14 cellular contexts compared by ENCODE assay signal in the genomic region with DNA sequence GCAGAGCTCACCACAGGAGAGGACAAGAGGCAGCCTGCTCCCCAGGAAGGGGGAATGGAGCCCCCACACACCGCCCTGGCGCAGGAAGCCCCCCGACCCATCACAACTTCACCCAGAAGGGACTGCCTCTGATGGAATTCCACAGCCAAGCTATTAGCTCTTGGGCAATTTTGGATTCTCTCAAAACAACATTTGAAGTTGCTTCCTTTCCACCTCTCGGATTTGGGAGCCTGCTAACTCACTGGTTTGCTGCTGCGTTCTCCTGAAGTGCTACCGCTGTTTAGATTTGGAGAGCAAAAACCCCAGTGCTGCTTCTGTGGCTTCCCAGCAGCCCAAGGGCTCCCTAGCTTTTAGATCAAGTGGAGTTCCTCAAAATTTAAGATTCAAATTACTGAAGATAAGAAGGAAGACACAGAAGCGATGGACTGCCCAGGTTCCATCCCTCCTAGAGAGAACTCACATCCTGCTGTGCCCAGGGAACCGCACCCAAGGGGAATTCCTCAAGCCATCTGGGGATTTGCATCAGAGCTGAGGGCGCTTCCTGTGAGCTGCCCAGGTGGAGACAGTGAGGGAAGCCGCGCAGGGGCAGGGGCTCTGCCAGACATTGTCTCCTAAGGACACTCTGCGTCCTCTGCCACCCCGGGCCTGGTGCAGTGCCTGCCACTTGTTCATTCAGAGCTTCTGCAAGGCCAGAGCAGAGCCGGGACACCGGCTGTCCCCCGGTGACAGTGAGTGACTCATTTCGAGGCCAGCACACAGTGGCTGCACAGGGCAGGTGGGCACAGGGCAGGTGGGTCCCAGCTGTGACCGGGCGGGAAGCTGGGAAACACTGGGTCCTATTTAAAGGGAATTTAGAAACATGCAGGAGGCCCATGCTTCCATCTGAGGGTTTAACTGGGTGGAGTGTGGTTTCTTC. TPM values are rescaled to one million over a fixed set of nuclear protein-coding genes. Genes with fewer than 3 reads are reported as not detected.
DNase-seq lines count a peak whose midpoint lies in the region; ATAC-seq, FAIRE-seq and TF ChIP-seq lines count a peak whose summit lies in the region.
"Had no signal": no experiment of that assay in that cellular context is flagged by ENCODE, and none has a peak within 500 bp of the region (broad histone marks: within the 10 kb centered on the region; RNA-seq: fewer than 3 reads in every experiment).

No MANE protein-coding gene starts in this region.

- no peaks in the 10 kb centered on the region for H3K9me1 ChIP-seq in keratinocyte (ENCODE audit: control insufficient read depth, extremely low read depth, insufficient read depth, low read length)

- FAIRE-seq in keratinocyte (lab: Jason Lieb, UNC) (no peak), HepG2 (lab: Jason Lieb, UNC) (no peak)

- H3K9ac ChIP-seq in keratinocyte (ENCODE audit: control insufficient read depth, extremely low read depth, insufficient read depth, low read length) (peak overlapping the region; percentile 4), HepG2 (ENCODE audit: insufficient read depth, low read depth, low read length) (no peak overlapping the region)

- H3K79me2 ChIP-seq in keratinocyte (ENCODE audit: control insufficient read depth, insufficient read depth, low read length) (peaks cover 26% of the 10 kb centered on the region), HepG2 (ENCODE audit: insufficient read depth, low read length) (no peaks in the 10 kb centered on the region)

- dilution Hi-C loops in keratinocyte (cut with MboI; ENCODE audit: extremely low pct_ligation_motif_present, low sequenced_read_pairs): no loop called here

- H3K27ac ChIP-seq in keratinocyte (ENCODE audit: control insufficient read depth, insufficient read depth, low read length) (peak overlapping the region; percentile 38), spleen (peak overlapping the region in 7 of 8 donors; percentile 20 to 75 (median 65)), HepG2 (ENCODE audit: extremely low read length, insufficient read depth, low read length) (no peak overlapping the region)

- no peaks in the 10 kb centered on the region for H3K9me3 Mint-ChIP-seq in WTC11

- ATAC-seq in WTC11: peak; percentile 50
- no peak for ATAC-seq in HepG2
- no peak for ATAC-seq in HG02798 (IDR thresholded peaks at IDR 0.05; ENCODE audit: poor library complexity, unreplicated experiment)

- H4K20me1 ChIP-seq in keratinocyte (ENCODE audit: control insufficient read depth, extremely low read depth, insufficient read depth, low read length) (no peaks in the 10 kb centered on the region), HepG2 (ENCODE audit: insufficient read depth, low read length) (no peaks in the 10 kb centered on the region)

- no peak for TF ChIP-seq CTCF in GM12865 (IDR thresholded peaks at IDR 0.05; ENCODE audit: insufficient read depth, low read depth, low read length, missing control alignments)
- TF ChIP-seq CTCF in WTC11 (IDR thresholded peaks at IDR 0.05): no peak
- no peak for TF ChIP-seq CTCF in keratinocyte (optimal IDR thresholded peaks at IDR 0.05 in 1 of 3, IDR thresholded peaks at IDR 0.05 in 1 of 3, conservative IDR thresholded peaks at IDR 0.05 in 1 of 3; ENCODE audit: extremely low read depth in 1 of 3, insufficient read depth in 2 of 3, low read length in 3 of 3)
- TF ChIP-seq CTCF in spleen (IDR thresholded peaks at IDR 0.05 in 8 of 11, conservative IDR thresholded peaks at IDR 0.05 in 3 of 11): no peak
- TF ChIP-seq CTCF in HepG2 (CRISPR knock-in tag; IDR thresholded peaks at IDR 0.05): no peak

- TF ChIP-seq POLR2A in spleen (IDR thresholded peaks at IDR 0.05): no peak
- TF ChIP-seq POLR2A in HepG2 (IDR thresholded peaks at IDR 0.05; ENCODE audit: insufficient read depth in 1 of 2, low read depth in 2 of 2, low read length in 2 of 2): no peak

- H3K4me3 ChIP-seq in GM12865 (ENCODE audit: low read depth, low read length): no peak overlapping the region
- H3K4me3 ChIP-seq in keratinocyte (ENCODE audit: control insufficient read depth in 2 of 3, extremely low read depth in 1 of 3, insufficient read depth in 2 of 3, low read depth in 1 of 3, low read length in 3 of 3): no peak overlapping the region
- no peak overlapping the region for H3K4me3 ChIP-seq in spleen
- no peak overlapping the region for H3K4me3 ChIP-seq in HepG2 (replicated peaks in 1 of 3; ENCODE audit: insufficient read depth in 1 of 3, low read depth in 2 of 3, low read length in 3 of 3)

- intact Hi-C loops in spleen (cut with DNase I; ENCODE audit: low total_unique reads): no loop called here
- intact Hi-C loops in HepG2 (cut with micrococcal nuclease; ENCODE audit: unreplicated experiment): no loop called here

- H3K36me3 ChIP-seq in keratinocyte (ENCODE audit: control insufficient read depth in 2 of 2, extremely low read depth in 1 of 2, insufficient read depth in 2 of 2, low read length in 2 of 2) (no peaks in the 10 kb centered on the region), spleen (no peaks in the 10 kb centered on the region), HepG2 (replicated peaks in 1 of 2; ENCODE audit: control insufficient read depth in 1 of 2, insufficient read depth in 2 of 2, low read length in 2 of 2) (no peaks in the 10 kb centered on the region)
- H3K36me3 ChIP-seq: BE2C had no signal

- H3K27me3 ChIP-seq in keratinocyte (ENCODE audit: control insufficient read depth, extremely low read depth, insufficient read depth, low read length) (no peaks in the 10 kb centered on the region), spleen (replicated peaks in 1 of 7) (peaks cover 0 to 18% (median 0%) of the 10 kb centered on the region in 7 donors), HepG2 (ENCODE audit: control insufficient read depth in 1 of 2, insufficient read depth in 2 of 2, low read length in 2 of 2) (peaks cover 0 to 1% of the 10 kb centered on the region in 2 experiments; a peak in 1 of 5 replicates)

- CTCF ChIA-PET in WTC11 (lab: Charles Lee): interaction anchor here (0.7 to 4.2 kb wide), 7 partner anchors 14 to 195 kb away, joined by 3 to 21 read pairs (median 3); no protein-coding TSS in a partner anchor
- CTCF ChIA-PET in HepG2 (lab: Yijun Ruan, JAX; ENCODE audit: low intra/inter-chr PET ratio, low total read pairs): no interaction called here

- H3K4me1 Mint-ChIP-seq in WTC11: peaks cover 43% of the 10 kb centered on the region

- POLR2A ChIA-PET in WTC11 (lab: Charles Lee) (interaction anchor here (0.7 to 1.2 kb wide), 2 partner anchors 45 to 227 kb away, joined by 3 read pairs; a partner anchor contains a TSS), HepG2 (lab: Yijun Ruan, JAX) (no interaction called here)

- H3K9me3 ChIP-seq in keratinocyte (ENCODE audit: control insufficient read depth, low read depth, low read length): no peaks in the 10 kb centered on the region
- H3K9me3 ChIP-seq in spleen: no peaks in the 10 kb centered on the region
- H3K9me3 ChIP-seq in HepG2 (ENCODE audit: low read length): no peaks in the 10 kb centered on the region
- H3K9me3 ChIP-seq: BE2C had no signal

- peak overlapping the region; percentile 37; the same call in 1 of the 2 replicates for H3K27ac Mint-ChIP-seq in WTC11

- H3K4me2 ChIP-seq in keratinocyte (ENCODE audit: control insufficient read depth, extremely low read depth, insufficient read depth, low read depth, low read length) (peak overlapping the region; percentile 31), HepG2 (ENCODE audit: low read depth, low read length) (no peak overlapping the region)

- DNase-seq in GM12865 (ENCODE audit: low read depth) (peak; percentile 11), WTC11 (ENCODE audit: low spot score) (no peak), keratinocyte (ENCODE audit: low read depth, low spot score) (no peak), spleen (no peak), HepG2 (ENCODE audit: low spot score) (no peak), dedifferentiated amniotic fluid mesenchymal stem cell (ENCODE audit: extremely low spot score) (no peak)
- no peak for DNase-seq in stimulated activated CD4-positive, alpha-beta T cell treated with anti-CD3 and anti-CD28 coated beads, Interleukin-4, amount 100 ng/mL, for 1 hour
- DNase-seq: BE2C; effector CD4-positive, alpha-beta T cell; GF-D8; hippocampal formation; NCI-H1105; NCI-H510A treated with DMSO at 0.1 percent for 48 hours had no signal

- peaks cover 60% of the 10 kb centered on the region for H3K4me1 ChIP-seq in keratinocyte (ENCODE audit: control insufficient read depth, extremely low read depth, insufficient read depth, low read length)
- H3K4me1 ChIP-seq in spleen: peaks cover 6 to 86% (median 44%) of the 10 kb centered on the region in 6 donors
- peaks cover 13% of the 10 kb centered on the region for H3K4me1 ChIP-seq in HepG2 (ENCODE audit: insufficient read depth, low read length)

- no peak overlapping the region for H3K4me3 Mint-ChIP-seq in WTC11

- TF ChIP-seq EP300 in HepG2 (IDR thresholded peaks at IDR 0.05; ENCODE audit: low read depth in 2 of 2, low read length in 2 of 2) (no peak), HepG2 (CRISPR knock-in tag; IDR thresholded peaks at IDR 0.05; ENCODE audit: borderline replicate concordance) (no peak)

- H2AFZ ChIP-seq in keratinocyte (ENCODE audit: control insufficient read depth, low read length): no peak overlapping the region
- H2AFZ ChIP-seq in HepG2 (ENCODE audit: low read length): no peak overlapping the region

- no peaks in the 10 kb centered on the region for H3K36me3 Mint-ChIP-seq in WTC11

- no TSS peak for BruUV-seq in HepG2 (replicated peaks; lab: Mats Ljungman, UMichigan)

- TF ChIP-seq RAD21 in HepG2 (CRISPR knock-in tag; IDR thresholded peaks at IDR 0.05): no peak

- H3K27me3 Mint-ChIP-seq in WTC11 (ENCODE audit: low read depth): no peaks in the 10 kb centered on the region

- 60 to 74% (median 72%) methylated on average over 18 to 19 of the region's 19 CpGs for WGBS in spleen, 5 donors
- 78% methylated on average over 12 of the region's 19 CpGs for WGBS in HepG2 (ENCODE audit: low lambda C conversion rate)

- in situ Hi-C loops in HepG2 (cut with HindIII; ENCODE audit: extremely low pct_ligation_motif_present, low pct_unique_long_range_greater_than_20kb): no loop called here

RNA-seq across cellular contexts. Expression of a gene that starts 45.5 kb away (rescaled TPM):
- total RNA-seq in WTC11 (2021) (75.0 to 89.6 TPM (median 82.3 TPM) in 3 replicates), spleen (100 to 1,000 TPM; 251 to 959 (median 365) TPM), HepG2 (2016; rRNA removed; fragmentation: Illumina TruSeq; extraction: Trizol) (not detected in 2 replicates)
- polyA plus RNA-seq in keratinocyte (14.5 to 30.3 TPM (median 22.3 TPM) in 3 replicates), spleen (10 to 100 TPM; 37.9 to 71.7 (median 61.5) TPM), HepG2 (2011; rRNA removed) (0.03 TPM in 1 of 2 replicates, not detected in the other)
- 1.3 TPM for polyA plus RNA-seq in keratinocyte (2011; ENCODE audit: low read depth)
- 4.7 and 5.4 TPM in 2 replicates for polyA plus RNA-seq in keratinocyte (2011; cell fraction: cytosol; rRNA removed)
- 40.7 and 46.5 TPM in 2 replicates for polyA plus RNA-seq in keratinocyte (2011; cell fraction: nucleus; rRNA removed)
- 2.0 and 35.6 TPM in 2 replicates for polyA plus RNA-seq in keratinocyte (2012; ENCODE audit: low replicate concordance)
- 39.4 to 56.2 TPM (median 43.0 TPM) in 3 replicates for polyA minus RNA-seq in keratinocyte
- 12.3 TPM for polyA minus RNA-seq in keratinocyte (2011; cell fraction: cytosol; rRNA and poly(A)+ RNA removed)
- polyA minus RNA-seq in keratinocyte (2011; cell fraction: nucleus; rRNA and poly(A)+ RNA removed): 57.2 and 70.4 TPM in 2 replicates
- not detected in 2 replicates for total RNA-seq in HepG2 (2016; cell fraction: cytosol; rRNA removed; fragmentation: Illumina TruSeq; extraction: Trizol; ENCODE audit: low read depth)
- total RNA-seq in HepG2 (2016; cell fraction: insoluble cytoplasmic fraction; rRNA removed; fragmentation: Illumina TruSeq; extraction: Trizol): not detected in 2 replicates
- not detected in 2 replicates for total RNA-seq in HepG2 (2016; cell fraction: membrane; rRNA removed; fragmentation: Illumina TruSeq; extraction: Trizol)
- total RNA-seq in HepG2 (2016; cell fraction: nucleus; rRNA removed; fragmentation: Illumina TruSeq; extraction: Trizol): not detected in 2 replicates
- polyA plus RNA-seq in HepG2 (2011; cell fraction: cytosol; rRNA removed): not detected in 2 replicates
- polyA plus RNA-seq in HepG2 (2011; cell fraction: nucleus; rRNA removed): 0.05 TPM in 1 of 2 replicates, not detected in the other
- not detected in 2 replicates for polyA plus RNA-seq in HepG2 (2012)
- polyA plus RNA-seq in HepG2 (2016; cell fraction: cytosol; fragmentation: Illumina TruSeq; extraction: Trizol; ENCODE audit: low read depth): not detected in 2 replicates
- polyA plus RNA-seq in HepG2 (2016; cell fraction: insoluble cytoplasmic fraction; fragmentation: Illumina TruSeq; extraction: Trizol; ENCODE audit: low read depth): not detected in 2 replicates
- not detected in 2 replicates for polyA plus RNA-seq in HepG2 (2016; cell fraction: membrane; fragmentation: Illumina TruSeq; extraction: Trizol; ENCODE audit: low read depth)
- polyA plus RNA-seq in HepG2 (2016; cell fraction: nucleus; fragmentation: Illumina TruSeq; extraction: Trizol; ENCODE audit: insufficient read depth, low read depth): not detected in 2 replicates
- polyA minus RNA-seq in HepG2 (2011; rRNA and poly(A)+ RNA removed; ENCODE audit: low replicate concordance): 10.2 TPM in 1 of 2 replicates, not detected in the other
- not detected in 2 replicates for polyA minus RNA-seq in HepG2 (2011; cell fraction: cytosol; rRNA and poly(A)+ RNA removed)
- polyA minus RNA-seq in HepG2 (2011; cell fraction: nucleus; rRNA and poly(A)+ RNA removed): 0.13 TPM in 1 of 2 replicates, not detected in the other

RNA-seq across cellular contexts. Expression of a gene that starts 45.7 kb away (rescaled TPM):
- 102 to 109 TPM (median 106 TPM) in 3 replicates for total RNA-seq in WTC11 (2021)
- polyA plus RNA-seq in keratinocyte: 30.7 to 64.2 TPM (median 31.1 TPM) in 3 replicates
- 2.4 TPM for polyA plus RNA-seq in keratinocyte (2011; ENCODE audit: low read depth)
- 5.3 and 11.3 TPM in 2 replicates for polyA plus RNA-seq in keratinocyte (2011; cell fraction: cytosol; rRNA removed)
- polyA plus RNA-seq in keratinocyte (2011; cell fraction: nucleus; rRNA removed): 78.0 and 99.9 TPM in 2 replicates
- 6.3 and 80.3 TPM in 2 replicates for polyA plus RNA-seq in keratinocyte (2012; ENCODE audit: low replicate concordance)
- 69.8 to 191 TPM (median 82.0 TPM) in 3 replicates for polyA minus RNA-seq in keratinocyte
- 38.8 TPM for polyA minus RNA-seq in keratinocyte (2011; cell fraction: cytosol; rRNA and poly(A)+ RNA removed)
- 150 and 169 TPM in 2 replicates for polyA minus RNA-seq in keratinocyte (2011; cell fraction: nucleus; rRNA and poly(A)+ RNA removed)
- total RNA-seq in spleen: 100 to 1,000 TPM; 296 to 712 (median 410) TPM
- 100 to 1,000 TPM in 1 of 3 donors, 10 to 100 TPM in 2; 52.6 to 116 (median 76.3) TPM for polyA plus RNA-seq in spleen
- total RNA-seq in HepG2 (2016; rRNA removed; fragmentation: Illumina TruSeq; extraction: Trizol): 0.15 and 0.22 TPM in 2 replicates
- not detected in 2 replicates for total RNA-seq in HepG2 (2016; cell fraction: cytosol; rRNA removed; fragmentation: Illumina TruSeq; extraction: Trizol; ENCODE audit: low read depth)
- total RNA-seq in HepG2 (2016; cell fraction: insoluble cytoplasmic fraction; rRNA removed; fragmentation: Illumina TruSeq; extraction: Trizol): 0.15 and 0.35 TPM in 2 replicates
- total RNA-seq in HepG2 (2016; cell fraction: membrane; rRNA removed; fragmentation: Illumina TruSeq; extraction: Trizol): not detected in 2 replicates
- total RNA-seq in HepG2 (2016; cell fraction: nucleus; rRNA removed; fragmentation: Illumina TruSeq; extraction: Trizol): 1.3 TPM in 1 of 2 replicates, not detected in the other
- polyA plus RNA-seq in HepG2 (2011; rRNA removed): 1.0 and 1.9 TPM in 2 replicates
- 0.56 and 1.6 TPM in 2 replicates for polyA plus RNA-seq in HepG2 (2011; cell fraction: cytosol; rRNA removed)
- 1.2 and 4.2 TPM in 2 replicates for polyA plus RNA-seq in HepG2 (2011; cell fraction: nucleus; rRNA removed)
- polyA plus RNA-seq in HepG2 (2012): 0.25 and 0.92 TPM in 2 replicates
- polyA plus RNA-seq in HepG2 (2016; cell fraction: cytosol; fragmentation: Illumina TruSeq; extraction: Trizol; ENCODE audit: low read depth): 0.21 TPM in 1 of 2 replicates, not detected in the other
- 0.19 and 0.68 TPM in 2 replicates for polyA plus RNA-seq in HepG2 (2016; cell fraction: insoluble cytoplasmic fraction; fragmentation: Illumina TruSeq; extraction: Trizol; ENCODE audit: low read depth)
- polyA plus RNA-seq in HepG2 (2016; cell fraction: membrane; fragmentation: Illumina TruSeq; extraction: Trizol; ENCODE audit: low read depth): 0.21 and 0.27 TPM in 2 replicates
- 0.37 TPM in 1 of 2 replicates, not detected in the other for polyA plus RNA-seq in HepG2 (2016; cell fraction: nucleus; fragmentation: Illumina TruSeq; extraction: Trizol; ENCODE audit: insufficient read depth, low read depth)
- polyA minus RNA-seq in HepG2 (2011; rRNA and poly(A)+ RNA removed; ENCODE audit: low replicate concordance): 3.0 and 8.4 TPM in 2 replicates
- 0.97 and 1.9 TPM in 2 replicates for polyA minus RNA-seq in HepG2 (2011; cell fraction: cytosol; rRNA and poly(A)+ RNA removed)
- 0.75 and 1.4 TPM in 2 replicates for polyA minus RNA-seq in HepG2 (2011; cell fraction: nucleus; rRNA and poly(A)+ RNA removed)

Comparison
In these comparisons a context has a peak if more than half of its experiments do, and no peak if none do; other contexts are left out.
1. RNA of a gene that starts 45.5 kb away (total RNA-seq): 251 to 959 TPM in spleen and 75.0 to 89.6 TPM in WTC11; not detected in HepG2; every median in the first group is over 10 times any median in the second.
2. RNA of a gene that starts 45.7 kb away (total RNA-seq): 296 to 712 TPM in spleen and 102 to 109 TPM in WTC11; 0.15 to 1.3 TPM in HepG2; every median in the first group is over 10 times any median in the second.